Comparison of ENCODE assay signal across 8 cellular contexts in genomic region chrX:107741318-107741813, GRCh38. TPM values are rescaled to one million over a fixed set of nuclear protein-coding genes. Genes with fewer than 3 reads are reported as not detected.
DNase-seq lines count a peak whose midpoint lies in the region; ATAC-seq and TF ChIP-seq lines count a peak whose summit lies in the region.

No MANE protein-coding gene starts in this region.

- peaks cover 2% of the 10 kb centered on the region for H3K27me3 Mint-ChIP-seq in T-helper 2 cell treated with Interferon-gamma antibody and Interleukin-4, amounts not matched to agents 5 μg/mL and 100 μg/mL, for 36 hours (ENCODE audit: low read depth)
- H3K27me3 Mint-ChIP-seq in type B pancreatic cell: peaks cover 18% of the 10 kb centered on the region

- peak overlapping the region; percentile 97 for H3K27ac Mint-ChIP-seq in T-helper 2 cell treated with Interferon-gamma antibody and Interleukin-4, amounts not matched to agents 5 μg/mL and 100 μg/mL, for 36 hours
- H3K27ac Mint-ChIP-seq in type B pancreatic cell: peak overlapping the region; percentile 86

- no peaks in the 10 kb centered on the region for H3K36me3 Mint-ChIP-seq in T-helper 2 cell treated with Interferon-gamma antibody and Interleukin-4, amounts not matched to agents 5 μg/mL and 100 μg/mL, for 36 hours (ENCODE audit: low read depth)
- H3K36me3 Mint-ChIP-seq in type B pancreatic cell: no peaks in the 10 kb centered on the region

- DNase-seq in BE2C: peak; percentile 19
- DNase-seq in T-helper 2 cell treated with Interferon-gamma antibody and Interleukin-4, amounts not matched to agents 5 μg/mL and 100 μg/mL, for 36 hours (ENCODE audit: low spot score): no peak
- DNase-seq in type B pancreatic cell (ENCODE audit: extremely low spot score, unreplicated experiment): no peak
- no peak for DNase-seq in DMS114 treated with DMSO at 0.1 percent for 48 hours (lab: John Stamatoyannopoulos, UW; ENCODE audit: unreplicated experiment)
- no peak for DNase-seq in NCI-H1092 treated with DMSO at 0.1 percent for 48 hours (lab: John Stamatoyannopoulos, UW)
- DNase-seq in NCI-H226: no peak

- peaks cover 17% of the 10 kb centered on the region for H3K4me1 Mint-ChIP-seq in T-helper 2 cell treated with Interferon-gamma antibody and Interleukin-4, amounts not matched to agents 5 μg/mL and 100 μg/mL, for 36 hours (ENCODE audit: low read depth)
- H3K4me1 Mint-ChIP-seq in type B pancreatic cell (ENCODE audit: unreplicated experiment): peaks cover 11% of the 10 kb centered on the region

- H3K4me1 ChIP-seq in BE2C: peaks cover 3% of the 10 kb centered on the region

- peak; percentile 11 for ATAC-seq in GM21529 (IDR thresholded peaks at IDR 0.05; ENCODE audit: unreplicated experiment)

- H3K36me3 ChIP-seq in BE2C: no peaks in the 10 kb centered on the region

- TF ChIP-seq CTCF in BE2C (IDR thresholded peaks at IDR 0.05; ENCODE audit: low read depth, low read length): no peak
- TF ChIP-seq CTCF in type B pancreatic cell (conservative IDR thresholded peaks at IDR 0.05): no peak

- H3K9me3 ChIP-seq in BE2C: no peaks in the 10 kb centered on the region

- no peaks in the 10 kb centered on the region for H3K9me3 Mint-ChIP-seq in T-helper 2 cell treated with Interferon-gamma antibody and Interleukin-4, amounts not matched to agents 5 μg/mL and 100 μg/mL, for 36 hours
- H3K9me3 Mint-ChIP-seq in type B pancreatic cell: no peaks in the 10 kb centered on the region

- H3K27me3 ChIP-seq in BE2C (no peaks in the 10 kb centered on the region), layer of hippocampus (ENCODE audit: control insufficient read depth, insufficient read depth, low read length) (no peaks in the 10 kb centered on the region)

- H3K27ac ChIP-seq in layer of hippocampus (ENCODE audit: low read depth, low read length): peak overlapping the region; percentile 91

- peak overlapping the region; percentile 83 for H3K4me3 Mint-ChIP-seq in T-helper 2 cell treated with Interferon-gamma antibody and Interleukin-4, amounts not matched to agents 5 μg/mL and 100 μg/mL, for 36 hours
- H3K4me3 Mint-ChIP-seq in type B pancreatic cell: peak overlapping the region; percentile 85

- H3K4me3 ChIP-seq in BE2C (ENCODE audit: low read depth, low read length): peak overlapping the region; percentile 5; the same call in 1 of the 2 replicates

RNA-seq across cellular contexts. Expression of gene TSC22D3, which starts 34.2 kb away (rescaled TPM):
- polyA plus RNA-seq in BE2C (2012; ENCODE audit: insufficient read depth, insufficient read length, low read depth): 35.8 TPM
- 21.0 and 34.2 TPM in 2 replicates for total RNA-seq in type B pancreatic cell (ENCODE audit: low replicate concordance)

RNA-seq across cellular contexts. Expression of gene NCBP2L, which starts 36.2 kb away (rescaled TPM):
- polyA plus RNA-seq in BE2C (2012; ENCODE audit: insufficient read depth, insufficient read length, low read depth): not detected
- not detected in 2 replicates for total RNA-seq in type B pancreatic cell (ENCODE audit: low replicate concordance)
